ENCODE assay signal across 18 cellular contexts in the genomic region with DNA sequence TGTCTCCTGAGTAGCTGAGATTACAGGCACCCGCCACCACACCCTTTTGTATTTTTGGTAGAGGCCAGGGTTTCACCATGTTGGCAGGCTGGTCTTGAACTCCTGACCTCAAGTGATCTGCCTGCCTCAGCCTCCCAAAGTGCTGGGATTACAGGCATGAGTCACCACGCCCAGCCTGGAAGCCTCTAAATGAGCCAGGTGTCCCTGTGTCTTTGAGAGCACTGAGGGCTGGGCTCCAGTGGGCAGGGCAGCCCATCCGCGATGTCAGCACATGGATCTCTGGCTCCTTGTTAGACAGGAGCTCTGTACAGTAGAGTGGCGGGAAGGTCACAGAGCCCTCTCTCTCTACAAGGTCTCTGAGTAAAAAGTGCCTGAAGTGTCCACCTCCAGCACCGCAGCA.
DNase-seq lines count a peak whose midpoint lies in the region; ATAC-seq, FAIRE-seq and TF ChIP-seq lines count a peak whose summit lies in the region.
"Had no signal": no experiment of that assay in that cellular context is flagged by ENCODE, and none has a peak within 500 bp of the region (broad histone marks: within the 10 kb centered on the region; RNA-seq: fewer than 3 reads in every experiment).

No MANE protein-coding gene starts in this region.

- ATAC-seq in K562, result no peak
- ATAC-seq in psoas muscle, result peak; percentile 22 to 46 (median 34)
- ATAC-seq in GM21528 (IDR thresholded peaks at IDR 0.05; ENCODE audit: low FRiP score, unreplicated experiment), result no peak
- ATAC-seq in GM21786 (IDR thresholded peaks at IDR 0.05; ENCODE audit: unreplicated experiment), result no peak
- ATAC-seq: A549 had no signal

- no peak for TF ChIP-seq RAD21 in K562 (CRISPR knock-in tag; conservative IDR thresholded peaks at IDR 0.05 in 1 of 2, IDR thresholded peaks at IDR 0.05 in 1 of 2)

- H3K9ac ChIP-seq in K562 (ENCODE audit: insufficient read depth in 1 of 2, low read depth in 2 of 2, low read length in 2 of 2), result no peak overlapping the region

- H3K27ac ChIP-seq in HEK293 (ENCODE audit: extremely low read depth, low read depth, low read length) (no peak overlapping the region), K562 (ENCODE audit: extremely low read depth, low read depth, low read length) (no peak overlapping the region), psoas muscle (no peak overlapping the region)
- H3K27ac ChIP-seq: A549, SJSA1 had no signal

- no peak overlapping the region for H3K4me2 ChIP-seq in K562 (ENCODE audit: insufficient read depth, low read length)
- H3K4me2 ChIP-seq: A549 had no signal

- H3K79me2 ChIP-seq in K562 (ENCODE audit: control insufficient read depth, insufficient read depth, low read length), result no peaks in the 10 kb centered on the region

- TF ChIP-seq CTCF in HEK293 (tag by site-specific recombination; IDR thresholded peaks at IDR 0.05) (no peak), K562 (IDR thresholded peaks at IDR 0.05 in 2 of 3, conservative IDR thresholded peaks at IDR 0.05 in 1 of 3; ENCODE audit: insufficient read depth in 2 of 3, low read depth in 1 of 3, low read length in 3 of 3) (no peak), psoas muscle (IDR thresholded peaks at IDR 0.05) (no peak)

- H2AFZ ChIP-seq in K562 (ENCODE audit: low read depth, low read length), result no peak overlapping the region

- H3K4me3 ChIP-seq in HEK293 (ENCODE audit: low read depth, low read length) (no peak overlapping the region), K562 (no peak overlapping the region), psoas muscle (no peak overlapping the region)
- H3K4me3 ChIP-seq: A549, HAP-1, SJSA1 had no signal

- DNase-seq in NCI-H345 (lab: John Stamatoyannopoulos, UW), result peak; percentile 43
- DNase-seq in NCI-H345 treated with DMSO at 0.1 percent for 48 hours (lab: John Stamatoyannopoulos, UW; ENCODE audit: unreplicated experiment), result no peak
- DNase-seq in K562 (ENCODE audit: extremely low read depth in 1 of 4, low spot score in 3 of 4), result no peak
- peak in 1 of 2 donors; percentile 38 for DNase-seq in psoas muscle
- no peak for DNase-seq in RPMI8226
- DNase-seq: CD4-positive, alpha-beta memory T cell; EL; IMR-90; NCI-H1436; NCI-H2081 treated with DMSO at 0.1 percent for 48 hours; SW 1271 had no signal

- CTCF ChIA-PET in HEK293 (lab: Yijun Ruan, JAX) (interaction anchor here (0.6 to 0.9 kb wide), 3 partner anchors 8 to 288 kb away, joined by 3 read pairs; no protein-coding TSS in a partner anchor), K562 (lab: Yijun Ruan, JAX; ENCODE audit: low intra/inter-chr PET ratio) (no interaction called here)

- POLR2A ChIA-PET in HEK293 (lab: Yijun Ruan, JAX), result no interaction called here
- POLR2A ChIA-PET in K562 (lab: Yijun Ruan, JAX), result interaction anchor here (0.6 kb wide), 1 partner anchor 756 kb away, joined by 3 read pairs; no protein-coding TSS in a partner anchor

- H3K27me3 ChIP-seq in K562 (ENCODE audit: control insufficient read depth in 2 of 2, insufficient read depth in 2 of 2, low read length in 2 of 2), result peaks cover 44 to 51% of the 10 kb centered on the region in 2 experiments
- no peaks in the 10 kb centered on the region for H3K27me3 ChIP-seq in psoas muscle (ENCODE audit: insufficient read depth in 3 of 3, low read length in 2 of 3)

- no peaks in the 10 kb centered on the region for H3K9me1 ChIP-seq in K562 (ENCODE audit: control insufficient read depth, insufficient read depth, low read length)

- 13% methylated on average over 6 of the region's 6 CpGs for WGBS in K562 (ENCODE audit: insufficient coverage, low coverage, missing lambda C conversion rate)
- 76 to 92% (median 87%) methylated on average over 6 of the region's 6 CpGs for WGBS in psoas muscle, 3 donors

- in situ Hi-C loops in K562 (cut with MboI), result loop anchor here (10.0 to 25.0 kb wide), 2 partner anchors 590 to 1047 kb away; no protein-coding TSS in a partner anchor

- H3K4me1 ChIP-seq in HEK293 (ENCODE audit: control insufficient read depth, insufficient read depth, low read length), result no peaks in the 10 kb centered on the region
- no peaks in the 10 kb centered on the region for H3K4me1 ChIP-seq in K562 (replicated peaks in 1 of 2; ENCODE audit: control insufficient read depth in 2 of 2, insufficient read depth in 2 of 2, low read length in 2 of 2)
- H3K4me1 ChIP-seq in psoas muscle, result peaks cover 28% of the 10 kb centered on the region
- H3K4me1 ChIP-seq: A549 had no signal

- H3K36me3 ChIP-seq in HEK293 (ENCODE audit: control insufficient read depth in 2 of 2, insufficient read depth in 1 of 2, low read length in 2 of 2), result no peaks in the 10 kb centered on the region
- H3K36me3 ChIP-seq in K562 (ENCODE audit: control insufficient read depth, insufficient read depth, low read length), result no peaks in the 10 kb centered on the region
- H3K36me3 ChIP-seq in psoas muscle (ENCODE audit: insufficient read depth in 1 of 2, low read depth in 1 of 2), result no peaks in the 10 kb centered on the region
- H3K36me3 ChIP-seq: HAP-1, SJSA1 had no signal

- H4K20me1 ChIP-seq in K562 (replicated peaks; ENCODE audit: control insufficient read depth, insufficient read depth, low read length), result 0 out of 2 replicates have a peak, but pooled peaks cover 3% of the 10 kb centered on the region

- BruUV-seq in K562 (replicated peaks; lab: Mats Ljungman, UMichigan), result no TSS peak

- no peak for TF ChIP-seq POLR2A in K562 (conservative IDR thresholded peaks at IDR 0.05)

- no peaks in the 10 kb centered on the region for H3K9me3 ChIP-seq in HEK293 (ENCODE audit: control insufficient read depth, insufficient read depth, low read depth, low read length)
- no peaks in the 10 kb centered on the region for H3K9me3 ChIP-seq in K562 (replicated peaks; ENCODE audit: control insufficient read depth, insufficient read depth, low read depth, low read length)
- no peaks in the 10 kb centered on the region for H3K9me3 ChIP-seq in psoas muscle
- H3K9me3 ChIP-seq: A549, HAP-1, SJSA1 had no signal

- intact Hi-C loops in K562 (cut with micrococcal nuclease) (loop anchor here (2.0 kb wide), 1 partner anchor 457 kb away; no protein-coding TSS in a partner anchor), psoas muscle (cut with DNase I) (loop anchor here (10.0 kb wide), 2 partner anchors 317 to 417 kb away; no protein-coding TSS in a partner anchor)

- no peak for FAIRE-seq in K562 (lab: Jason Lieb, UNC)
- FAIRE-seq: A549, D721Med had no signal

- TF ChIP-seq EP300 in K562 (IDR thresholded peaks at IDR 0.05; ENCODE audit: low read length), result no peak

TF ChIP-seq in HEK293, 187 proteins besides CTCF, POLR2A, EP300 and RAD21 (continues in another document):
- TF ChIP-seq, protein P1, sequence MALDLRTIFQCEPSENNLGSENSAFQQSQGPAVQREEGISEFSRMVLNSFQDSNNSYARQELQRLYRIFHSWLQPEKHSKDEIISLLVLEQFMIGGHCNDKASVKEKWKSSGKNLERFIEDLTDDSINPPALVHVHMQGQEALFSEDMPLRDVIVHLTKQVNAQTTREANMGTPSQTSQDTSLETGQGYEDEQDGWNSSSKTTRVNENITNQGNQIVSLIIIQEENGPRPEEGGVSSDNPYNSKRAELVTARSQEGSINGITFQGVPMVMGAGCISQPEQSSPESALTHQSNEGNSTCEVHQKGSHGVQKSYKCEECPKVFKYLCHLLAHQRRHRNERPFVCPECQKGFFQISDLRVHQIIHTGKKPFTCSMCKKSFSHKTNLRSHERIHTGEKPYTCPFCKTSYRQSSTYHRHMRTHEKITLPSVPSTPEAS (tag by site-specific recombination; IDR thresholded peaks at IDR 0.05), result no peak
- TF ChIP-seq ZSCAN16 (tag by site-specific recombination; IDR thresholded peaks at IDR 0.05), result no peak
- TF ChIP-seq, protein P2, sequence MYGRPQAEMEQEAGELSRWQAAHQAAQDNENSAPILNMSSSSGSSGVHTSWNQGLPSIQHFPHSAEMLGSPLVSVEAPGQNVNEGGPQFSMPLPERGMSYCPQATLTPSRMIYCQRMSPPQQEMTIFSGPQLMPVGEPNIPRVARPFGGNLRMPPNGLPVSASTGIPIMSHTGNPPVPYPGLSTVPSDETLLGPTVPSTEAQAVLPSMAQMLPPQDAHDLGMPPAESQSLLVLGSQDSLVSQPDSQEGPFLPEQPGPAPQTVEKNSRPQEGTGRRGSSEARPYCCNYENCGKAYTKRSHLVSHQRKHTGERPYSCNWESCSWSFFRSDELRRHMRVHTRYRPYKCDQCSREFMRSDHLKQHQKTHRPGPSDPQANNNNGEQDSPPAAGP (tag by site-specific recombination; IDR thresholded peaks at IDR 0.05), result 0 out of 2 replicates have a peak, but pooled peaks have one; percentile 50
- TF ChIP-seq KLF1 (tag by site-specific recombination; IDR thresholded peaks at IDR 0.05), result peak; percentile 82
- no peak for TF ChIP-seq ZNF174 (tag by site-specific recombination; IDR thresholded peaks at IDR 0.05)

TF ChIP-seq in K562, 482 proteins besides CTCF, POLR2A, EP300 and RAD21:
- TF ChIP-seq ZEB2 (IDR thresholded peaks at IDR 0.05) (no peak), ZNF384 (IDR thresholded peaks at IDR 0.05; ENCODE audit: low read depth, low read length) (no peak)
- TF ChIP-seq, protein P3, sequence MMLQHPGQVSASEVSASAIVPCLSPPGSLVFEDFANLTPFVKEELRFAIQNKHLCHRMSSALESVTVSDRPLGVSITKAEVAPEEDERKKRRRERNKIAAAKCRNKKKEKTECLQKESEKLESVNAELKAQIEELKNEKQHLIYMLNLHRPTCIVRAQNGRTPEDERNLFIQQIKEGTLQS (IDR thresholded peaks at IDR 0.05), result peak; percentile 15; the same call in 1 of the 2 replicates
- TF ChIP-seq, protein P3 (CRISPR knock-in tag; conservative IDR thresholded peaks at IDR 0.05), result no peak

Comparison
In these comparisons a context has a peak if more than half of its experiments do, and no peak if none do; other contexts are left out.
1. ATAC-seq: peak in psoas muscle (4 of 4); none in K562 (single experiment), GM21528 (single experiment) and GM21786 (single experiment).